ENCODE assay signal across 1 cellular context in genomic region chr9:113011911-113012381, GRCh38.
TF ChIP-seq lines count a peak whose summit lies in the region.

Gene ZNF883, minus strand, starts transcription at chr9:113012192.

TF ChIP-seq in HepG2, 621 proteins besides CTCF, POLR2A, EP300 and RAD21 (continued from another document and continues in another):
- TF ChIP-seq, protein P1, sequence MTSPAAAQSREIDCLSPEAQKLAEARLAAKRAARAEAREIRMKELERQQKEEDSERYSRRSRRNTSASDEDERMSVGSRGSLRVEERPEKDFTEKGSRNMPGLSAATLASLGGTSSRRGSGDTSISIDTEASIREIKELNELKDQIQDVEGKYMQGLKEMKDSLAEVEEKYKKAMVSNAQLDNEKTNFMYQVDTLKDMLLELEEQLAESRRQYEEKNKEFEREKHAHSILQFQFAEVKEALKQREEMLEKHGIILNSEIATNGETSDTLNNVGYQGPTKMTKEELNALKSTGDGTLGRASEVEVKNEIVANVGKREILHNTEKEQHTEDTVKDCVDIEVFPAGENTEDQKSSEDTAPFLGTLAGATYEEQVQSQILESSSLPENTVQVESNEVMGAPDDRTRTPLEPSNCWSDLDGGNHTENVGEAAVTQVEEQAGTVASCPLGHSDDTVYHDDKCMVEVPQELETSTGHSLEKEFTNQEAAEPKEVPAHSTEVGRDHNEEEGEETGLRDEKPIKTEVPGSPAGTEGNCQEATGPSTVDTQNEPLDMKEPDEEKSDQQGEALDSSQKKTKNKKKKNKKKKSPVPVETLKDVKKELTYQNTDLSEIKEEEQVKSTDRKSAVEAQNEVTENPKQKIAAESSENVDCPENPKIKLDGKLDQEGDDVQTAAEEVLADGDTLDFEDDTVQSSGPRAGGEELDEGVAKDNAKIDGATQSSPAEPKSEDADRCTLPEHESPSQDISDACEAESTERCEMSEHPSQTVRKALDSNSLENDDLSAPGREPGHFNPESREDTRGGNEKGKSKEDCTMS (CRISPR knock-in tag; conservative IDR thresholded peaks at IDR 0.05) = no peak
- TF ChIP-seq GFI1 (CRISPR knock-in tag; IDR thresholded peaks at IDR 0.05; ENCODE audit: borderline replicate concordance) (no peak), THAP9 (CRISPR knock-in tag; IDR thresholded peaks at IDR 0.05; ENCODE audit: borderline replicate concordance) (peak; percentile 31; the same call in 1 of the 2 replicates), ZNF282 (IDR thresholded peaks at IDR 0.05; ENCODE audit: partially characterized antibody) (no peak), TFDP2 (CRISPR knock-in tag; IDR thresholded peaks at IDR 0.05) (peak; percentile 61; the same call in 1 of the 2 replicates), TCF7 (IDR thresholded peaks at IDR 0.05; ENCODE audit: low read depth) (no peak), TRAFD1 (CRISPR knock-in tag; IDR thresholded peaks at IDR 0.05; ENCODE audit: borderline replicate concordance) (no peak), KAT8 (CRISPR knock-in tag; IDR thresholded peaks at IDR 0.05) (peak; percentile 91), ZIK1 (CRISPR knock-in tag; IDR thresholded peaks at IDR 0.05; ENCODE audit: borderline replicate concordance, low read depth) (no peak), PITX1 (CRISPR knock-in tag; IDR thresholded peaks at IDR 0.05) (peak; percentile 38; the same call in 1 of the 2 replicates), XRCC5 (optimal IDR thresholded peaks at IDR 0.05; ENCODE audit: low read length) (no peak), BHLHE40 (IDR thresholded peaks at IDR 0.05; ENCODE audit: low read length) (0 out of 2 replicates have a peak, but pooled peaks have one; percentile 10), PHF8 (CRISPR knock-in tag; IDR thresholded peaks at IDR 0.05) (peak; percentile 74), ZFY (CRISPR knock-in tag; IDR thresholded peaks at IDR 0.05) (peak; percentile 72; the same call in 1 of the 2 replicates), ZNF30 (CRISPR knock-in tag; IDR thresholded peaks at IDR 0.05) (no peak), EED (CRISPR knock-in tag; IDR thresholded peaks at IDR 0.05) (no peak), SCMH1 (CRISPR knock-in tag; IDR thresholded peaks at IDR 0.05; ENCODE audit: borderline replicate concordance) (no peak), HNF4G (IDR thresholded peaks at IDR 0.05; ENCODE audit: borderline replicate concordance, low read depth, low read length) (no peak), HNF4G (CRISPR knock-in tag; IDR thresholded peaks at IDR 0.05; ENCODE audit: borderline replicate concordance, low read depth) (no peak), JUN (CRISPR knock-in tag; IDR thresholded peaks at IDR 0.05) (no peak), MBD4 (IDR thresholded peaks at IDR 0.05; ENCODE audit: borderline replicate concordance, low read length) (no peak), JDP2 (CRISPR knock-in tag; IDR thresholded peaks at IDR 0.05; ENCODE audit: borderline replicate concordance) (no peak), TRIM24 (CRISPR knock-in tag; IDR thresholded peaks at IDR 0.05) (no peak), PHF20 (CRISPR knock-in tag; IDR thresholded peaks at IDR 0.05) (peak; percentile 69), BORCS8-MEF2B (CRISPR knock-in tag; IDR thresholded peaks at IDR 0.05) (peak; percentile 51; the same call in 1 of the 2 replicates), HNRNPH1 (optimal IDR thresholded peaks at IDR 0.05; ENCODE audit: low read depth, low read length) (no peak), ZNF510 (CRISPR knock-in tag; IDR thresholded peaks at IDR 0.05; ENCODE audit: low read depth) (no peak)
- TF ChIP-seq, protein P2, sequence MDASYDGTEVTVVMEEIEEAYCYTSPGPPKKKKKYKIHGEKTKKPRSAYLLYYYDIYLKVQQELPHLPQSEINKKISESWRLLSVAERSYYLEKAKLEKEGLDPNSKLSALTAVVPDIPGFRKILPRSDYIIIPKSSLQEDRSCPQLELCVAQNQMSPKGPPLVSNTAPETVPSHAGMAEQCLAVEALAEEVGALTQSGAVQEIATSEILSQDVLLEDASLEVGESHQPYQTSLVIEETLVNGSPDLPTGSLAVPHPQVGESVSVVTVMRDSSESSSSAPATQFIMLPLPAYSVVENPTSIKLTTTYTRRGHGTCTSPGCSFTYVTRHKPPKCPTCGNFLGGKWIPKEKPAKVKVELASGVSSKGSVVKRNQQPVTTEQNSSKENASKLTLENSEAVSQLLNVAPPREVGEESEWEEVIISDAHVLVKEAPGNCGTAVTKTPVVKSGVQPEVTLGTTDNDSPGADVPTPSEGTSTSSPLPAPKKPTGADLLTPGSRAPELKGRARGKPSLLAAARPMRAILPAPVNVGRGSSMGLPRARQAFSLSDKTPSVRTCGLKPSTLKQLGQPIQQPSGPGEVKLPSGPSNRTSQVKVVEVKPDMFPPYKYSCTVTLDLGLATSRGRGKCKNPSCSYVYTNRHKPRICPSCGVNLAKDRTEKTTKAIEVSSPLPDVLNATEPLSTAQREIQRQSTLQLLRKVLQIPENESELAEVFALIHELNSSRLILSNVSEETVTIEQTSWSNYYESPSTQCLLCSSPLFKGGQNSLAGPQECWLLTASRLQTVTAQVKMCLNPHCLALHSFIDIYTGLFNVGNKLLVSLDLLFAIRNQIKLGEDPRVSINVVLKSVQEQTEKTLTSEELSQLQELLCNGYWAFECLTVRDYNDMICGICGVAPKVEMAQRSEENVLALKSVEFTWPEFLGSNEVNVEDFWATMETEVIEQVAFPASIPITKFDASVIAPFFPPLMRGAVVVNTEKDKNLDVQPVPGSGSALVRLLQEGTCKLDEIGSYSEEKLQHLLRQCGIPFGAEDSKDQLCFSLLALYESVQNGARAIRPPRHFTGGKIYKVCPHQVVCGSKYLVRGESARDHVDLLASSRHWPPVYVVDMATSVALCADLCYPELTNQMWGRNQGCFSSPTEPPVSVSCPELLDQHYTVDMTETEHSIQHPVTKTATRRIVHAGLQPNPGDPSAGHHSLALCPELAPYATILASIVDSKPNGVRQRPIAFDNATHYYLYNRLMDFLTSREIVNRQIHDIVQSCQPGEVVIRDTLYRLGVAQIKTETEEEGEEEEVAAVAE (CRISPR knock-in tag; IDR thresholded peaks at IDR 0.05; ENCODE audit: borderline replicate concordance) = no peak; the same call in 1 of the 2 replicates
- TF ChIP-seq, protein P3, sequence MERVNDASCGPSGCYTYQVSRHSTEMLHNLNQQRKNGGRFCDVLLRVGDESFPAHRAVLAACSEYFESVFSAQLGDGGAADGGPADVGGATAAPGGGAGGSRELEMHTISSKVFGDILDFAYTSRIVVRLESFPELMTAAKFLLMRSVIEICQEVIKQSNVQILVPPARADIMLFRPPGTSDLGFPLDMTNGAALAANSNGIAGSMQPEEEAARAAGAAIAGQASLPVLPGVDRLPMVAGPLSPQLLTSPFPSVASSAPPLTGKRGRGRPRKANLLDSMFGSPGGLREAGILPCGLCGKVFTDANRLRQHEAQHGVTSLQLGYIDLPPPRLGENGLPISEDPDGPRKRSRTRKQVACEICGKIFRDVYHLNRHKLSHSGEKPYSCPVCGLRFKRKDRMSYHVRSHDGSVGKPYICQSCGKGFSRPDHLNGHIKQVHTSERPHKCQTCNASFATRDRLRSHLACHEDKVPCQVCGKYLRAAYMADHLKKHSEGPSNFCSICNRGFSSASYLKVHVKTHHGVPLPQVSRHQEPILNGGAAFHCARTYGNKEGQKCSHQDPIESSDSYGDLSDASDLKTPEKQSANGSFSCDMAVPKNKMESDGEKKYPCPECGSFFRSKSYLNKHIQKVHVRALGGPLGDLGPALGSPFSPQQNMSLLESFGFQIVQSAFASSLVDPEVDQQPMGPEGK (CRISPR knock-in tag; IDR thresholded peaks at IDR 0.05) = no peak; the same call in 1 of the 2 replicates
- TF ChIP-seq, protein P4, sequence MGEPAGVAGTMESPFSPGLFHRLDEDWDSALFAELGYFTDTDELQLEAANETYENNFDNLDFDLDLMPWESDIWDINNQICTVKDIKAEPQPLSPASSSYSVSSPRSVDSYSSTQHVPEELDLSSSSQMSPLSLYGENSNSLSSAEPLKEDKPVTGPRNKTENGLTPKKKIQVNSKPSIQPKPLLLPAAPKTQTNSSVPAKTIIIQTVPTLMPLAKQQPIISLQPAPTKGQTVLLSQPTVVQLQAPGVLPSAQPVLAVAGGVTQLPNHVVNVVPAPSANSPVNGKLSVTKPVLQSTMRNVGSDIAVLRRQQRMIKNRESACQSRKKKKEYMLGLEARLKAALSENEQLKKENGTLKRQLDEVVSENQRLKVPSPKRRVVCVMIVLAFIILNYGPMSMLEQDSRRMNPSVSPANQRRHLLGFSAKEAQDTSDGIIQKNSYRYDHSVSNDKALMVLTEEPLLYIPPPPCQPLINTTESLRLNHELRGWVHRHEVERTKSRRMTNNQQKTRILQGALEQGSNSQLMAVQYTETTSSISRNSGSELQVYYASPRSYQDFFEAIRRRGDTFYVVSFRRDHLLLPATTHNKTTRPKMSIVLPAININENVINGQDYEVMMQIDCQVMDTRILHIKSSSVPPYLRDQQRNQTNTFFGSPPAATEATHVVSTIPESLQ (CRISPR knock-in tag; conservative IDR thresholded peaks at IDR 0.05) = no peak
- TF ChIP-seq, protein P5, sequence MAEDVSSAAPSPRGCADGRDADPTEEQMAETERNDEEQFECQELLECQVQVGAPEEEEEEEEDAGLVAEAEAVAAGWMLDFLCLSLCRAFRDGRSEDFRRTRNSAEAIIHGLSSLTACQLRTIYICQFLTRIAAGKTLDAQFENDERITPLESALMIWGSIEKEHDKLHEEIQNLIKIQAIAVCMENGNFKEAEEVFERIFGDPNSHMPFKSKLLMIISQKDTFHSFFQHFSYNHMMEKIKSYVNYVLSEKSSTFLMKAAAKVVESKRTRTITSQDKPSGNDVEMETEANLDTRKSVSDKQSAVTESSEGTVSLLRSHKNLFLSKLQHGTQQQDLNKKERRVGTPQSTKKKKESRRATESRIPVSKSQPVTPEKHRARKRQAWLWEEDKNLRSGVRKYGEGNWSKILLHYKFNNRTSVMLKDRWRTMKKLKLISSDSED (CRISPR knock-in tag; IDR thresholded peaks at IDR 0.05) = 0 out of 2 replicates have a peak, but pooled peaks have one; percentile 39
- TF ChIP-seq, protein P6, sequence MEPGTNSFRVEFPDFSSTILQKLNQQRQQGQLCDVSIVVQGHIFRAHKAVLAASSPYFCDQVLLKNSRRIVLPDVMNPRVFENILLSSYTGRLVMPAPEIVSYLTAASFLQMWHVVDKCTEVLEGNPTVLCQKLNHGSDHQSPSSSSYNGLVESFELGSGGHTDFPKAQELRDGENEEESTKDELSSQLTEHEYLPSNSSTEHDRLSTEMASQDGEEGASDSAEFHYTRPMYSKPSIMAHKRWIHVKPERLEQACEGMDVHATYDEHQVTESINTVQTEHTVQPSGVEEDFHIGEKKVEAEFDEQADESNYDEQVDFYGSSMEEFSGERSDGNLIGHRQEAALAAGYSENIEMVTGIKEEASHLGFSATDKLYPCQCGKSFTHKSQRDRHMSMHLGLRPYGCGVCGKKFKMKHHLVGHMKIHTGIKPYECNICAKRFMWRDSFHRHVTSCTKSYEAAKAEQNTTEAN (CRISPR knock-in tag; conservative IDR thresholded peaks at IDR 0.05) = no peak
- TF ChIP-seq, protein P7, sequence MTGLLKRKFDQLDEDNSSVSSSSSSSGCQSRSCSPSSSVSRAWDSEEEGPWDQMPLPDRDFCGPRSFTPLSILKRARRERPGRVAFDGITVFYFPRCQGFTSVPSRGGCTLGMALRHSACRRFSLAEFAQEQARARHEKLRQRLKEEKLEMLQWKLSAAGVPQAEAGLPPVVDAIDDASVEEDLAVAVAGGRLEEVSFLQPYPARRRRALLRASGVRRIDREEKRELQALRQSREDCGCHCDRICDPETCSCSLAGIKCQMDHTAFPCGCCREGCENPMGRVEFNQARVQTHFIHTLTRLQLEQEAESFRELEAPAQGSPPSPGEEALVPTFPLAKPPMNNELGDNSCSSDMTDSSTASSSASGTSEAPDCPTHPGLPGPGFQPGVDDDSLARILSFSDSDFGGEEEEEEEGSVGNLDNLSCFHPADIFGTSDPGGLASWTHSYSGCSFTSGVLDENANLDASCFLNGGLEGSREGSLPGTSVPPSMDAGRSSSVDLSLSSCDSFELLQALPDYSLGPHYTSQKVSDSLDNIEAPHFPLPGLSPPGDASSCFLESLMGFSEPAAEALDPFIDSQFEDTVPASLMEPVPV (CRISPR knock-in tag; IDR thresholded peaks at IDR 0.05) = no peak
